In genomic region chr18:10045296-10045891, GRCh38 we compare ENCODE assay signal across 1 cellular context.
TF ChIP-seq lines count a peak whose summit lies in the region.

No MANE protein-coding gene starts in this region.

TF ChIP-seq in IMR-90, 13 proteins besides CTCF, POLR2A, EP300 and RAD21:
- TF ChIP-seq RFX5 (IDR thresholded peaks at IDR 0.05; ENCODE audit: low read depth, low read length) (no peak), MAZ (IDR thresholded peaks at IDR 0.05; ENCODE audit: borderline replicate concordance, low read depth, low read length) (no peak), FOS (IDR thresholded peaks at IDR 0.05; ENCODE audit: low read depth, low read length) (no peak), NFE2L2 (IDR thresholded peaks at IDR 0.05; ENCODE audit: low read depth, low read length) (no peak), CHD1 (IDR thresholded peaks at IDR 0.05; ENCODE audit: low read depth, low read length) (no peak), USF2 (IDR thresholded peaks at IDR 0.05; ENCODE audit: low read depth, low read length) (no peak), BHLHE40 (IDR thresholded peaks at IDR 0.05; ENCODE audit: low read depth, low read length) (no peak), MXI1 (IDR thresholded peaks at IDR 0.05; ENCODE audit: borderline replicate concordance, low read depth, low read length) (no peak)
